In the genomic region with DNA sequence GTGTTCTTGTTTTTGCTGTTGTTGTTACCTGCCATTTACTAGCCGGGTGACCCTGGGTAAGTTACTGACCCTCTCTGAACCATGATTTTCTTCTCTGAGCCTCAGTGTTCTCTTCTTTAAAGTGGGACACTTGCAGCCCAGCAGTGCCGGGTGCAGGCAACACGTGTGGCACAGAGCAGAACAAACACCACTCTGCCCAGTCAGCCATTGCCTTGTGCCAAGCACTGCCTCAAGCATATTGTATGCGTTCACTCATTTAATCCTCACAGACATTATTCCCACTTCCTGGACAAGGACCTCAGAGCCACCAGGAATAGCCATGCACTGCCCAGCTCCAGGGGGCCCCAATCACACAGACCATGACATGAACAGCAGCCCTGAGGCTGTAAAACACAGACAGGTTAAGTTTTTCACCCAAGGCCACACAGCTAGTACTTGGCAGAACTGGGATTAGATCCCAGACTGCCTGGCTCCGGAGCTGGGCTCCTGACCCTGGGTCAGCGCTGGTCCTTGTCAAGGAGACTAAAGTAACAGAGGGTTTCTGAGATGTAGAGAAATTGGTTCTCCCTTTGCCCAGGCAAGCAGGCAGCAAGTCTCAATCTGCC, we compare ENCODE assay signal across 16 cellular contexts.
DNase-seq lines count a peak whose midpoint lies in the region; ATAC-seq, FAIRE-seq and TF ChIP-seq lines count a peak whose summit lies in the region.
"Had no signal": no experiment of that assay in that cellular context is flagged by ENCODE, and none has a peak within 500 bp of the region (broad histone marks: within the 10 kb centered on the region; RNA-seq: fewer than 3 reads in every experiment).

No MANE protein-coding gene starts in this region.

- no peak overlapping the region for H3K4me2 ChIP-seq in K562 (ENCODE audit: insufficient read depth, low read length)
- H3K4me2 ChIP-seq: BLaER1 had no signal

- H3K9me3 ChIP-seq in MG63 (no peaks in the 10 kb centered on the region), K562 (replicated peaks; ENCODE audit: control insufficient read depth, insufficient read depth, low read depth, low read length) (no peaks in the 10 kb centered on the region), upper lobe of left lung (no peaks in the 10 kb centered on the region)
- H3K9me3 ChIP-seq: BLaER1 had no signal

- ATAC-seq in K562 (no peak), left lobe of liver (peak; percentile 33), upper lobe of left lung (ENCODE audit: low FRiP score in 2 of 2) (no peak), omental fat pad (ENCODE audit: low FRiP score) (no peak)
- ATAC-seq: SK-N-SH treated with all-trans-retinoic acid at 6 μM for 48 hours had no signal

- no peaks in the 10 kb centered on the region for H4K20me1 ChIP-seq in K562 (replicated peaks; ENCODE audit: control insufficient read depth, insufficient read depth, low read length)
- H4K20me1 ChIP-seq: BLaER1 had no signal

- TF ChIP-seq CTCF in K562 (IDR thresholded peaks at IDR 0.05 in 2 of 3, conservative IDR thresholded peaks at IDR 0.05 in 1 of 3; ENCODE audit: insufficient read depth in 2 of 3, low read depth in 1 of 3, low read length in 3 of 3) (no peak), upper lobe of left lung (IDR thresholded peaks at IDR 0.05) (no peak), omental fat pad (IDR thresholded peaks at IDR 0.05) (no peak)

- TF ChIP-seq RAD21 in K562 (CRISPR knock-in tag; conservative IDR thresholded peaks at IDR 0.05 in 1 of 2, IDR thresholded peaks at IDR 0.05 in 1 of 2): no peak

- intact Hi-C loops in K562 (cut with micrococcal nuclease): no loop called here

- WGBS in K562 (ENCODE audit: insufficient coverage, low coverage, missing lambda C conversion rate): 61% methylated on average over 6 of the region's 6 CpGs
- 75 to 91% methylated on average over 4 to 6 of the region's 6 CpGs for WGBS in upper lobe of left lung, 2 donors

- H3K9me1 ChIP-seq in K562 (ENCODE audit: control insufficient read depth, insufficient read depth, low read length): no peaks in the 10 kb centered on the region

- TF ChIP-seq POLR2A in K562 (conservative IDR thresholded peaks at IDR 0.05) (no peak), upper lobe of left lung (IDR thresholded peaks at IDR 0.05) (no peak)

- no peak overlapping the region for H3K27ac ChIP-seq in K562 (ENCODE audit: extremely low read depth, low read depth, low read length)
- H3K27ac ChIP-seq in upper lobe of left lung: peak overlapping the region in 3 of 4 donors; percentile 2 to 46 (median 27)
- H3K27ac ChIP-seq: BLaER1, GM23248 had no signal

- H3K4me3 ChIP-seq in MG63 (no peak overlapping the region), K562 (no peak overlapping the region), upper lobe of left lung (no peak overlapping the region)
- H3K4me3 ChIP-seq: BLaER1, GM23248 had no signal

- CTCF ChIA-PET in K562 (lab: Yijun Ruan, JAX; ENCODE audit: low intra/inter-chr PET ratio): no interaction called here

- DNase-seq in MG63: peak; percentile 42
- DNase-seq in K562 (ENCODE audit: extremely low read depth in 1 of 4, low spot score in 3 of 4): no peak
- no peak for DNase-seq in left lobe of liver (ENCODE audit: low spot score)
- DNase-seq in upper lobe of left lung: no peak
- DNase-seq in activated naive CD4-positive, alpha-beta T cell treated with anti-CD3 and anti-CD28 coated beads, Interleukin-2, amount 50 U/mL, for 16 hours: no peak
- DNase-seq in omental fat pad (ENCODE audit: low spot score): no peak
- no peak for DNase-seq in NCI-H524 (lab: John Stamatoyannopoulos, UW)
- DNase-seq: DMS 273 treated with DMSO at 0.1 percent for 48 hours, GM23248, Karpas-422, NCI-H1417, NCI-H2029, NCI-H524 treated with DMSO at 0.1 percent for 48 hours, OCI-M1 had no signal

- FAIRE-seq in K562 (lab: Jason Lieb, UNC): no peak

- BruUV-seq in K562 (replicated peaks; lab: Mats Ljungman, UMichigan): no TSS peak

- no peaks in the 10 kb centered on the region for H3K27me3 ChIP-seq in MG63
- H3K27me3 ChIP-seq in K562 (ENCODE audit: control insufficient read depth in 2 of 2, insufficient read depth in 2 of 2, low read length in 2 of 2): no peaks in the 10 kb centered on the region
- no peaks in the 10 kb centered on the region for H3K27me3 ChIP-seq in upper lobe of left lung
- H3K27me3 ChIP-seq: BLaER1 had no signal

- H3K9ac ChIP-seq in K562 (ENCODE audit: insufficient read depth in 1 of 2, low read depth in 2 of 2, low read length in 2 of 2): no peak overlapping the region
- H3K9ac ChIP-seq: BLaER1, GM23248 had no signal

- POLR2A ChIA-PET in K562 (lab: Yijun Ruan, JAX): no interaction called here

- H2AFZ ChIP-seq in K562 (ENCODE audit: low read depth, low read length): no peak overlapping the region
- H2AFZ ChIP-seq: GM23248 had no signal

- no peak for TF ChIP-seq EP300 in K562 (IDR thresholded peaks at IDR 0.05; ENCODE audit: low read length)
- no peak for TF ChIP-seq EP300 in upper lobe of left lung (IDR thresholded peaks at IDR 0.05)

- H3K36me3 ChIP-seq in MG63 (no peaks in the 10 kb centered on the region), K562 (ENCODE audit: control insufficient read depth, insufficient read depth, low read length) (no peaks in the 10 kb centered on the region), upper lobe of left lung (no peaks in the 10 kb centered on the region)
- H3K36me3 ChIP-seq: BLaER1 had no signal

- H3K79me2 ChIP-seq in K562 (ENCODE audit: control insufficient read depth, insufficient read depth, low read length): no peaks in the 10 kb centered on the region

- H3K4me1 ChIP-seq in K562 (replicated peaks in 1 of 2; ENCODE audit: control insufficient read depth in 2 of 2, insufficient read depth in 2 of 2, low read length in 2 of 2) (peaks cover 32 to 40% of the 10 kb centered on the region in 2 experiments), upper lobe of left lung (peaks cover 8 to 22% (median 15%) of the 10 kb centered on the region in 4 donors)

- in situ Hi-C loops in K562 (cut with MboI): no loop called here

TF ChIP-seq in K562, 482 proteins besides CTCF, POLR2A, EP300 and RAD21:
- TF ChIP-seq BCOR (IDR thresholded peaks at IDR 0.05) (peak; percentile 35; the same call in 1 of the 2 replicates), RBM25 (IDR thresholded peaks at IDR 0.05; ENCODE audit: low read depth, low read length, severe bottlenecking) (peak; percentile 26)
- TF ChIP-seq, protein P1, sequence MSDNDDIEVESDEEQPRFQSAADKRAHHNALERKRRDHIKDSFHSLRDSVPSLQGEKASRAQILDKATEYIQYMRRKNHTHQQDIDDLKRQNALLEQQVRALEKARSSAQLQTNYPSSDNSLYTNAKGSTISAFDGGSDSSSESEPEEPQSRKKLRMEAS (CRISPR knock-in tag; IDR thresholded peaks at IDR 0.05): no peak
